1 cellular context compared by ENCODE assay signal in the genomic region with DNA sequence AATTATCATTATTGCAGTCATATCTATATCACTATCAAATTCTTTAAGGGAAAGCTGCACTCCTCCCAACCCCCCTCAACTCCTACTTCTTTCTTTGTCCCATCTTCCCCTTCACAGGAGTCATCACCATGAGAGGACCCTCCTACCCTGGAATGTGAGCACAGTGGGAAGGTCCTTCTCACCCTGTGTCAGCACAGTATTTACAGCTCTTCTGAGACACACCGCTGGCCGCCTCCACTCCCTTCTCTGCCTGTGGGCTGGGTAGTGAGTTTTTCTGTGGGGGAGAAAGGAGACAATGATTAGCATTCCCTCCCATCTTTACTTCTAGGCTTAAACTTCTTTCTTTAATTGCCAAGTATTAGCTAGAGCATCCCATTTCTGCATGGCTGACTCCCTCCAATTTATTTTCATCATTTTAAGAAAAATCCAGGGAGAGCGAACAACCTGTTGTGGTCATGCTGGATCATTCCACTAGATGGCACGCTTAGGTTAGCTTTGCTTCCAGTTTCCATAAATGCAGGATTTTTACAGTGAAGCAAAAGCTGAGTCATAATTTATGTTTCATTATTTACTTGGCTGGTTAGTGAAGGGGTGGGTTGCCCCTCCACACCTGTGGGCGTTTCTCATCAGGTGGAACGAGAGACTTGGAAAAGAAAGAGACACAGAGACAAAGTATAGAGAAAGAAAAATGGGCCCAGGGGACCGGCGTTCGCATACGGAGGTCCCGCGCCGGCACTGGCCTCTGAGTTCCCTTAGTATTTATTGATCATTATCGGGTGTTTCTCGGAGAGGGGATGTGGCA.
TF ChIP-seq lines count a peak whose summit lies in the region.

No MANE protein-coding gene starts in this region.

TF ChIP-seq in HepG2, 621 proteins besides CTCF, POLR2A, EP300 and RAD21 (continued from another document):
- TF ChIP-seq, protein P1, sequence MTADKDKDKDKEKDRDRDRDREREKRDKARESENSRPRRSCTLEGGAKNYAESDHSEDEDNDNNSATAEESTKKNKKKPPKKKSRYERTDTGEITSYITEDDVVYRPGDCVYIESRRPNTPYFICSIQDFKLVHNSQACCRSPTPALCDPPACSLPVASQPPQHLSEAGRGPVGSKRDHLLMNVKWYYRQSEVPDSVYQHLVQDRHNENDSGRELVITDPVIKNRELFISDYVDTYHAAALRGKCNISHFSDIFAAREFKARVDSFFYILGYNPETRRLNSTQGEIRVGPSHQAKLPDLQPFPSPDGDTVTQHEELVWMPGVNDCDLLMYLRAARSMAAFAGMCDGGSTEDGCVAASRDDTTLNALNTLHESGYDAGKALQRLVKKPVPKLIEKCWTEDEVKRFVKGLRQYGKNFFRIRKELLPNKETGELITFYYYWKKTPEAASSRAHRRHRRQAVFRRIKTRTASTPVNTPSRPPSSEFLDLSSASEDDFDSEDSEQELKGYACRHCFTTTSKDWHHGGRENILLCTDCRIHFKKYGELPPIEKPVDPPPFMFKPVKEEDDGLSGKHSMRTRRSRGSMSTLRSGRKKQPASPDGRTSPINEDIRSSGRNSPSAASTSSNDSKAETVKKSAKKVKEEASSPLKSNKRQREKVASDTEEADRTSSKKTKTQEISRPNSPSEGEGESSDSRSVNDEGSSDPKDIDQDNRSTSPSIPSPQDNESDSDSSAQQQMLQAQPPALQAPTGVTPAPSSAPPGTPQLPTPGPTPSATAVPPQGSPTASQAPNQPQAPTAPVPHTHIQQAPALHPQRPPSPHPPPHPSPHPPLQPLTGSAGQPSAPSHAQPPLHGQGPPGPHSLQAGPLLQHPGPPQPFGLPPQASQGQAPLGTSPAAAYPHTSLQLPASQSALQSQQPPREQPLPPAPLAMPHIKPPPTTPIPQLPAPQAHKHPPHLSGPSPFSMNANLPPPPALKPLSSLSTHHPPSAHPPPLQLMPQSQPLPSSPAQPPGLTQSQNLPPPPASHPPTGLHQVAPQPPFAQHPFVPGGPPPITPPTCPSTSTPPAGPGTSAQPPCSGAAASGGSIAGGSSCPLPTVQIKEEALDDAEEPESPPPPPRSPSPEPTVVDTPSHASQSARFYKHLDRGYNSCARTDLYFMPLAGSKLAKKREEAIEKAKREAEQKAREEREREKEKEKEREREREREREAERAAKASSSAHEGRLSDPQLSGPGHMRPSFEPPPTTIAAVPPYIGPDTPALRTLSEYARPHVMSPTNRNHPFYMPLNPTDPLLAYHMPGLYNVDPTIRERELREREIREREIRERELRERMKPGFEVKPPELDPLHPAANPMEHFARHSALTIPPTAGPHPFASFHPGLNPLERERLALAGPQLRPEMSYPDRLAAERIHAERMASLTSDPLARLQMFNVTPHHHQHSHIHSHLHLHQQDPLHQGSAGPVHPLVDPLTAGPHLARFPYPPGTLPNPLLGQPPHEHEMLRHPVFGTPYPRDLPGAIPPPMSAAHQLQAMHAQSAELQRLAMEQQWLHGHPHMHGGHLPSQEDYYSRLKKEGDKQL (CRISPR knock-in tag; IDR thresholded peaks at IDR 0.05; ENCODE audit: low read depth) = no peak
- TF ChIP-seq ZNF205 (CRISPR knock-in tag; IDR thresholded peaks at IDR 0.05) (0 out of 2 replicates have a peak, but pooled peaks have one; percentile 28), CHD4 (IDR thresholded peaks at IDR 0.05; ENCODE audit: borderline replicate concordance, low read length) (no peak), STAG1 (CRISPR knock-in tag; IDR thresholded peaks at IDR 0.05) (peak; percentile 85), ZNF780A (CRISPR knock-in tag; IDR thresholded peaks at IDR 0.05) (no peak), FOXK2 (IDR thresholded peaks at IDR 0.05) (no peak), FOSL2 (CRISPR knock-in tag; IDR thresholded peaks at IDR 0.05) (peak; percentile 72), GATAD2A (CRISPR knock-in tag; IDR thresholded peaks at IDR 0.05) (peak; percentile 29; the same call in 1 of the 2 replicates), ZNF7 (CRISPR knock-in tag; IDR thresholded peaks at IDR 0.05) (no peak)
- TF ChIP-seq, protein P2, sequence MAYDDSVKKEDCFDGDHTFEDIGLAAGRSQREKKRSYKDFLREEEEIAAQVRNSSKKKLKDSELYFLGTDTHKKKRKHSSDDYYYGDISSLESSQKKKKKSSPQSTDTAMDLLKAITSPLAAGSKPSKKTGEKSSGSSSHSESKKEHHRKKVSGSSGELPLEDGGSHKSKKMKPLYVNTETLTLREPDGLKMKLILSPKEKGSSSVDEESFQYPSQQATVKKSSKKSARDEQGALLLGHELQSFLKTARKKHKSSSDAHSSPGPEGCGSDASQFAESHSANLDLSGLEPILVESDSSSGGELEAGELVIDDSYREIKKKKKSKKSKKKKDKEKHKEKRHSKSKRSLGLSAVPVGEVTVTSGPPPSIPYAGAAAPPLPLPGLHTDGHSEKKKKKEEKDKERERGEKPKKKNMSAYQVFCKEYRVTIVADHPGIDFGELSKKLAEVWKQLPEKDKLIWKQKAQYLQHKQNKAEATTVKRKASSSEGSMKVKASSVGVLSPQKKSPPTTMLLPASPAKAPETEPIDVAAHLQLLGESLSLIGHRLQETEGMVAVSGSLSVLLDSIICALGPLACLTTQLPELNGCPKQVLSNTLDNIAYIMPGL (CRISPR knock-in tag; IDR thresholded peaks at IDR 0.05; ENCODE audit: borderline replicate concordance in 1 of 2, low read depth in 1 of 2) = 0 out of 4 replicates have a peak, but pooled peaks of 1 of the 2 experiments have one; percentile 32
- TF ChIP-seq, protein P3, sequence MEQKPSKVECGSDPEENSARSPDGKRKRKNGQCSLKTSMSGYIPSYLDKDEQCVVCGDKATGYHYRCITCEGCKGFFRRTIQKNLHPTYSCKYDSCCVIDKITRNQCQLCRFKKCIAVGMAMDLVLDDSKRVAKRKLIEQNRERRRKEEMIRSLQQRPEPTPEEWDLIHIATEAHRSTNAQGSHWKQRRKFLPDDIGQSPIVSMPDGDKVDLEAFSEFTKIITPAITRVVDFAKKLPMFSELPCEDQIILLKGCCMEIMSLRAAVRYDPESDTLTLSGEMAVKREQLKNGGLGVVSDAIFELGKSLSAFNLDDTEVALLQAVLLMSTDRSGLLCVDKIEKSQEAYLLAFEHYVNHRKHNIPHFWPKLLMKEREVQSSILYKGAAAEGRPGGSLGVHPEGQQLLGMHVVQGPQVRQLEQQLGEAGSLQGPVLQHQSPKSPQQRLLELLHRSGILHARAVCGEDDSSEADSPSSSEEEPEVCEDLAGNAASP (CRISPR knock-in tag; IDR thresholded peaks at IDR 0.05; ENCODE audit: borderline replicate concordance) = 0 out of 2 replicates have a peak, but pooled peaks have one; percentile 27
